Comparison of ENCODE assay signal across 16 cellular contexts in the genomic region with DNA sequence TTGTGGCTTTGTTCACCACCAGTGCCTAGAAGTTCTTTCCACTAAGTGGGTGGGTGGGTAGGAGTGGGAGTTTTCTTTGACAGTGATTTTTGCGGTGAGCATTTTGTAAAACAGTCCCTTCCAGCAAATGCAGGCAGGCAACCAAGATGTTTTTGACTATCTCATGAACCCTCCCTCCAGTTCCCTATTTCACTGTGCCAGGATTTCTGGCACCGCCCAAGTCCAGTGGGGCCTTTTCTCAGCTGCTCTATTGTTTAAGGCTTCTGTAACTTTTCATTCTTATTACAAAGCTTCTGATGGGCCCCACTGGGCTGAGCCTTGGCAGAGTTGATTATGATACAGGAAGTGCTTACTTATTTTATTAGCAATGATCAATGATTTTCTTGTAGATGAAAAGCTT.
A peak's percentile ranks its signal among the peaks of the same experiment; 100 is the strongest.
DNase-seq lines count a peak whose midpoint lies in the region; ATAC-seq and TF ChIP-seq lines count a peak whose summit lies in the region.
"Had no signal": no experiment of that assay in that cellular context is flagged by ENCODE, and none has a peak within 500 bp of the region (broad histone marks: within the 10 kb centered on the region; RNA-seq: fewer than 3 reads in every experiment).

No MANE protein-coding gene starts in this region.

- no peak overlapping the region for H3K27ac Mint-ChIP-seq in CD8-positive, alpha-beta memory T cell
- H3K27ac Mint-ChIP-seq: CD4-positive, alpha-beta T cell; H9 had no signal

- WGBS in suprapubic skin: 58% methylated on average over 2 of the region's 2 CpGs

- H3K36me3 Mint-ChIP-seq in CD8-positive, alpha-beta memory T cell: no peaks in the 10 kb centered on the region

- POLR2A ChIA-PET in CD8-positive, alpha-beta memory T cell (lab: Charles Lee): no interaction called here

- CTCF ChIA-PET in CD8-positive, alpha-beta memory T cell (lab: Charles Lee): no interaction called here

- no peaks in the 10 kb centered on the region for H3K27me3 ChIP-seq in suprapubic skin
- no peaks in the 10 kb centered on the region for H3K27me3 ChIP-seq in H7 (ENCODE audit: control insufficient read depth, insufficient read depth, low read length)
- H3K27me3 ChIP-seq in CD8-positive, alpha-beta memory T cell (ENCODE audit: insufficient read depth, low read length, poor library complexity, severe bottlenecking): no peaks in the 10 kb centered on the region
- H3K27me3 ChIP-seq: SJCRH30 had no signal

- intact Hi-C loops in left cardiac atrium (cut with DNase I) (no loop called here), cardiac septum (cut with DNase I) (no loop called here)

- peaks cover 2 to 11% of the 10 kb centered on the region in 2 donors for H3K27me3 Mint-ChIP-seq in CD8-positive, alpha-beta memory T cell

- no peak overlapping the region for H3K27ac ChIP-seq in suprapubic skin
- no peak overlapping the region for H3K27ac ChIP-seq in CD8-positive, alpha-beta memory T cell (ENCODE audit: low read depth, low read length)
- H3K27ac ChIP-seq: SJCRH30 had no signal

- DNase-seq in left cardiac atrium: peak; percentile 23
- DNase-seq in cardiac septum (ENCODE audit: low spot score): no peak
- DNase-seq in SKM-1 treated with dmso at 0.1 percent for 144 hours (lab: John Stamatoyannopoulos, UW; ENCODE audit: unreplicated experiment): peak; percentile 22
- no peak for DNase-seq in left lobe of liver (ENCODE audit: low spot score)
- no peak for DNase-seq in suprapubic skin (ENCODE audit: low spot score in 2 of 2)
- no peak for DNase-seq in H7
- DNase-seq in CD8-positive, alpha-beta memory T cell: no peak
- DNase-seq: AML-193; Calu3; CD4-positive, alpha-beta T cell; DMS53; H9; NCI-H1105; NCI-H1694; NCI-H510A treated with DMSO at 0.1 percent for 48 hours had no signal

- TF ChIP-seq POLR2A in suprapubic skin (IDR thresholded peaks at IDR 0.05): no peak

- H3K4me3 ChIP-seq in suprapubic skin (no peak overlapping the region), H7 (ENCODE audit: insufficient read depth, low read depth, low read length) (no peak overlapping the region)
- H3K4me3 ChIP-seq in CD8-positive, alpha-beta memory T cell (ENCODE audit: low read length): no peak overlapping the region
- H3K4me3 ChIP-seq: SJCRH30 had no signal

- H3K36me3 ChIP-seq in suprapubic skin (no peaks in the 10 kb centered on the region), H7 (replicated peaks; ENCODE audit: control insufficient read depth, insufficient read depth, low read length) (no peaks in the 10 kb centered on the region)
- H3K36me3 ChIP-seq in CD8-positive, alpha-beta memory T cell (ENCODE audit: insufficient read depth, low read length): no peaks in the 10 kb centered on the region
- H3K36me3 ChIP-seq: SJCRH30 had no signal

- no peak for TF ChIP-seq CTCF in suprapubic skin (IDR thresholded peaks at IDR 0.05)

- no peaks in the 10 kb centered on the region for H3K9me3 Mint-ChIP-seq in CD8-positive, alpha-beta memory T cell
- H3K9me3 Mint-ChIP-seq: CD4-positive, alpha-beta T cell; H9 had no signal

- TF ChIP-seq EP300 in suprapubic skin (IDR thresholded peaks at IDR 0.05): no peak

- H3K4me1 Mint-ChIP-seq in CD8-positive, alpha-beta memory T cell: peaks cover 2 to 9% (median 5%) of the 10 kb centered on the region in 3 donors

- H3K9me3 ChIP-seq in suprapubic skin: no peaks in the 10 kb centered on the region
- H3K9me3 ChIP-seq in CD8-positive, alpha-beta memory T cell (ENCODE audit: low read length): no peaks in the 10 kb centered on the region
- H3K9me3 ChIP-seq: SJCRH30 had no signal

- no peak overlapping the region for H3K4me3 Mint-ChIP-seq in CD8-positive, alpha-beta memory T cell
- H3K4me3 Mint-ChIP-seq: CD4-positive, alpha-beta T cell; H9 had no signal

- peaks cover 12% of the 10 kb centered on the region for H3K4me1 ChIP-seq in suprapubic skin
- no peaks in the 10 kb centered on the region for H3K4me1 ChIP-seq in CD8-positive, alpha-beta memory T cell (ENCODE audit: insufficient read depth, low read length)

- ATAC-seq in left cardiac atrium: peak in 1 of 2 donors; percentile 52
- peak; percentile 19 for ATAC-seq in left lobe of liver

Comparison
In these comparisons a context has a peak if more than half of its experiments do, and no peak if none do; other contexts are left out.
1. DNase-seq: peak in left cardiac atrium (single experiment) and SKM-1 treated with dmso at 0.1 percent for 144 hours (single experiment); none in cardiac septum (single experiment), left lobe of liver (single experiment), suprapubic skin (0 of 2), H7 (single experiment) and CD8-positive, alpha-beta memory T cell (0 of 5).